8 cellular contexts compared by ENCODE assay signal in the genomic region with DNA sequence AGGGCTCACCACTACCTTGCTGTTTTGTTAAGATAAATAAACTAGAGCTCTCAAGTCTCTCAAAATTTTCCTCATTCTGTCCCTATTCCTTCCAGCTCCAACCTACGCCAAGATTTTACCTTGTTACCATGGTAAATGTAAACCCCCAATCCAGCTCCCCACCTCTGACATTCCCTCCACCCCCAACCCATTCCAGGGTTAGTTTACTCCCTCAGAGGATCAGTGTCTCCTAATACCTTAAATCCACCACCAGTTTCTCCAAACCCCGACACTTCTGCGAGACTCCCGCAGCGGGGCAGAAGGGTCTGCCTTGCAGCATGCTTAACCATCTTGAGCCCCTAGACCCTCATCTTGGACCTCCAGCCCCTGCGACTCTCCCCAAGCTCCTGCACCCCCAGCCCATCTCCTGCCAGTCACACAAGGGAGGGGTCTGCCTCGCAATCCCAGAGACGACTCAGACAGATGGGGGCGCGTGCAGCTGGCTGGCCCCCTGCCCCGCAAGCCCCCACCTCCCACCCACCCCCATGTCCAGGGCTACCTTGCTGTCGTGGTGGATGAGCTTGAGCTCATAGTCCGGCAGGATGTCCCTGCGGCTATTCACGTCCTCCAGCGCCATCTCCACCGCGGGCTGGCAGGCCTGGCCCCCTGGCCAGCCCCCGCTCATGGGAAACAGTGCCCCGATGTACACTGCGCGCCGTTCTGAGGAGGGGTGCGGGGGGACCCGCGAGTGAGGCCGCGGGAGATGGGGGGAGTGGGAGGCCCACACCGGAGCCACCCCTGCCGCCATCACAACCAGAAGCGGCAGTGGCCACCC. TPM values are rescaled to one million over a fixed set of nuclear protein-coding genes. Genes with fewer than 3 reads are reported as not detected.
A peak's percentile ranks its signal among the peaks of the same experiment; 100 is the strongest.
DNase-seq lines count a peak whose midpoint lies in the region; ATAC-seq and TF ChIP-seq lines count a peak whose summit lies in the region.

No MANE protein-coding gene starts in this region.

- no peak for TF ChIP-seq RAD21 in SK-N-SH (IDR thresholded peaks at IDR 0.05; ENCODE audit: low read length)

- 81% methylated on average over 11 of the region's 31 CpGs for WGBS in SK-N-SH (ENCODE audit: low lambda C conversion rate)

- ATAC-seq in SK-N-SH treated with all-trans-retinoic acid at 6 μM for 48 hours (no peak), left lung (no peak)

- peak overlapping the region; percentile 75 to 95 (median 92) for H3K4me3 Mint-ChIP-seq in brain

- peak overlapping the region; percentile 86 for H3K4me2 ChIP-seq in SK-N-SH

- peaks cover 22% of the 10 kb centered on the region for H3K36me3 Mint-ChIP-seq in brain

- H3K4me3 ChIP-seq in SK-N-SH (ENCODE audit: low read depth in 2 of 2, low read length in 1 of 2) = peak overlapping the region; percentile 54 to 61
- H3K4me3 ChIP-seq in left lung = peak overlapping the region; percentile 45 to 59

- H3K36me3 ChIP-seq in SK-N-SH (replicated peaks in 1 of 2; ENCODE audit: control insufficient read depth in 1 of 2, insufficient read depth in 2 of 2, low read length in 1 of 2) (peaks cover 3 to 19% of the 10 kb centered on the region in 2 experiments), left lung (peaks cover 0 to 3% of the 10 kb centered on the region in 2 donors)

- peak overlapping the region; percentile 61; the same call in 1 of the 2 replicates for H3K9ac ChIP-seq in SK-N-SH

- peak overlapping the region in 1 of 2 experiments; percentile 53; a peak in 1 of 4 replicates for H3K27ac ChIP-seq in SK-N-SH (ENCODE audit: low read depth in 2 of 2, low read length in 1 of 2)
- peak overlapping the region in 1 of 2 donors; percentile 71 for H3K27ac ChIP-seq in left lung
- H3K27ac ChIP-seq in temporal lobe (ENCODE audit: low read depth, low read length) = peak overlapping the region; percentile 82

- no peaks in the 10 kb centered on the region for H3K9me3 Mint-ChIP-seq in brain

- peaks cover 14% of the 10 kb centered on the region; the same call in 1 of the 2 replicates for H3K79me2 ChIP-seq in SK-N-SH (ENCODE audit: insufficient read depth)

- H3F3A ChIP-seq in SK-N-SH (replicated peaks; ENCODE audit: insufficient read depth) = no peaks in the 10 kb centered on the region

- POLR2A ChIA-PET in SK-N-SH (lab: Yijun Ruan, JAX) = interaction anchor here (1.1 kb wide), 1 partner anchor 15 kb away, joined by 5 read pairs; no protein-coding TSS in a partner anchor

- peak; percentile 67 for DNase-seq in SK-N-SH
- DNase-seq in left lung = peak in 1 of 2 donors; percentile 78
- no peak for DNase-seq in KG1 (lab: John Stamatoyannopoulos, UW)
- DNase-seq in GM13976 (ENCODE audit: low spot score) = no peak
- DNase-seq in NCI-H1436 treated with DMSO at 0.1 percent for 48 hours (lab: John Stamatoyannopoulos, UW) = no peak

- TF ChIP-seq CTCF in SK-N-SH (IDR thresholded peaks at IDR 0.05) = no peak
- TF ChIP-seq CTCF in brain (conservative IDR thresholded peaks at IDR 0.05) = no peak
- TF ChIP-seq CTCF in left lung (IDR thresholded peaks at IDR 0.05) = no peak
- TF ChIP-seq CTCF in GM13976 (IDR thresholded peaks at IDR 0.05; ENCODE audit: borderline replicate concordance, control extremely low read depth, extremely low read depth, insufficient read depth, missing control alignments) = no peak

- in situ Hi-C loops in GM13976 (cut with MboI; ENCODE audit: low sequenced_read_pairs, unreplicated experiment) = no loop called here

- no peak for TF ChIP-seq EP300 in SK-N-SH (IDR thresholded peaks at IDR 0.05; ENCODE audit: borderline replicate concordance in 1 of 2, low read depth in 1 of 2, low read length in 1 of 2)

- no peaks in the 10 kb centered on the region for H3K9me2 ChIP-seq in SK-N-SH

- no peak overlapping the region for H2AFZ ChIP-seq in SK-N-SH (ENCODE audit: low read depth)

- peak overlapping the region in 4 of 5 experiments; percentile 55 to 86 (median 78) for H3K27ac Mint-ChIP-seq in brain

- H3K9me3 ChIP-seq in SK-N-SH (no peaks in the 10 kb centered on the region), left lung (no peaks in the 10 kb centered on the region)

- H3K27me3 ChIP-seq in SK-N-SH (ENCODE audit: insufficient read depth) (no peaks in the 10 kb centered on the region), left lung (peaks cover 0 to 20% of the 10 kb centered on the region in 2 donors)

- intact Hi-C loops in left lung (cut with DNase I) = no loop called here

- CTCF ChIA-PET in SK-N-SH (lab: Yijun Ruan, JAX) = interaction anchor here (0.6 to 7.6 kb wide), 7 partner anchors 9 to 38 kb away, joined by 3 to 79 read pairs (median 12); no protein-coding TSS in a partner anchor

- H3K4me1 Mint-ChIP-seq in brain = peaks cover 81% of the 10 kb centered on the region

- H3K27me3 Mint-ChIP-seq in brain = peaks cover 6% of the 10 kb centered on the region

- no peaks in the 10 kb centered on the region for H4K20me1 ChIP-seq in SK-N-SH (ENCODE audit: insufficient read depth)

- H3K4me1 ChIP-seq in SK-N-SH (ENCODE audit: control insufficient read depth in 1 of 2, insufficient read depth in 2 of 2, low read depth in 1 of 2, low read length in 1 of 2) (peaks cover 16 to 20% of the 10 kb centered on the region in 2 experiments; a peak in 2 of 4 replicates), left lung (peaks cover 6 to 54% of the 10 kb centered on the region in 2 donors)

TF ChIP-seq in SK-N-SH, 30 proteins besides CTCF, POLR2A, EP300 and RAD21:
- TF ChIP-seq NFIC (IDR thresholded peaks at IDR 0.05; ENCODE audit: borderline replicate concordance) (no peak), GATA2 (CRISPR knock-in tag; IDR thresholded peaks at IDR 0.05) (no peak), JUND (IDR thresholded peaks at IDR 0.05) (no peak), MEF2A (IDR thresholded peaks at IDR 0.05; ENCODE audit: borderline replicate concordance, low read depth) (no peak)
- TF ChIP-seq, protein P1, sequence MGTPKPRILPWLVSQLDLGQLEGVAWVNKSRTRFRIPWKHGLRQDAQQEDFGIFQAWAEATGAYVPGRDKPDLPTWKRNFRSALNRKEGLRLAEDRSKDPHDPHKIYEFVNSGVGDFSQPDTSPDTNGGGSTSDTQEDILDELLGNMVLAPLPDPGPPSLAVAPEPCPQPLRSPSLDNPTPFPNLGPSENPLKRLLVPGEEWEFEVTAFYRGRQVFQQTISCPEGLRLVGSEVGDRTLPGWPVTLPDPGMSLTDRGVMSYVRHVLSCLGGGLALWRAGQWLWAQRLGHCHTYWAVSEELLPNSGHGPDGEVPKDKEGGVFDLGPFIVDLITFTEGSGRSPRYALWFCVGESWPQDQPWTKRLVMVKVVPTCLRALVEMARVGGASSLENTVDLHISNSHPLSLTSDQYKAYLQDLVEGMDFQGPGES (IDR thresholded peaks at IDR 0.05; ENCODE audit: low read depth, low read length) = no peak

TF ChIP-seq in SK-N-SH treated with all-trans-retinoic acid at 6 μM for 48 hours, 23 proteins besides CTCF, POLR2A, EP300 and RAD21 (continues in another document):
- TF ChIP-seq ZNF70 (CRISPR knock-in tag; IDR thresholded peaks at IDR 0.05) (no peak), TOX (CRISPR knock-in tag; IDR thresholded peaks at IDR 0.05; ENCODE audit: borderline replicate concordance) (no peak), ZC3H10 (CRISPR knock-in tag; IDR thresholded peaks at IDR 0.05) (no peak), RARB (CRISPR knock-in tag; IDR thresholded peaks at IDR 0.05) (no peak), PPARA (CRISPR knock-in tag; IDR thresholded peaks at IDR 0.05; ENCODE audit: borderline replicate concordance) (no peak), TCF4 (CRISPR knock-in tag; IDR thresholded peaks at IDR 0.05; ENCODE audit: borderline replicate concordance) (no peak)
- TF ChIP-seq, protein P2, sequence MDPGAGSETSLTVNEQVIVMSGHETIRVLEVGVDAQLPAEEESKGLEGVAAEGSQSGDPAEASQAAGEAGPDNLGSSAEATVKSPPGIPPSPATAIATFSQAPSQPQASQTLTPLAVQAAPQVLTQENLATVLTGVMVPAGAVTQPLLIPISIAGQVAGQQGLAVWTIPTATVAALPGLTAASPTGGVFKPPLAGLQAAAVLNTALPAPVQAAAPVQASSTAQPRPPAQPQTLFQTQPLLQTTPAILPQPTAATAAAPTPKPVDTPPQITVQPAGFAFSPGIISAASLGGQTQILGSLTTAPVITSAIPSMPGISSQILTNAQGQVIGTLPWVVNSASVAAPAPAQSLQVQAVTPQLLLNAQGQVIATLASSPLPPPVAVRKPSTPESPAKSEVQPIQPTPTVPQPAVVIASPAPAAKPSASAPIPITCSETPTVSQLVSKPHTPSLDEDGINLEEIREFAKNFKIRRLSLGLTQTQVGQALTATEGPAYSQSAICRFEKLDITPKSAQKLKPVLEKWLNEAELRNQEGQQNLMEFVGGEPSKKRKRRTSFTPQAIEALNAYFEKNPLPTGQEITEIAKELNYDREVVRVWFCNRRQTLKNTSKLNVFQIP (CRISPR knock-in tag; IDR thresholded peaks at IDR 0.05; ENCODE audit: borderline replicate concordance, low read depth) = no peak

RNA-seq across cellular contexts. Expression of a gene that starts 5.8 kb away (rescaled TPM):
- 26.8 and 33.8 TPM in 2 replicates for polyA plus RNA-seq in SK-N-SH (2012; rRNA removed)
- polyA plus RNA-seq in SK-N-SH (2012; cell fraction: cytosol; rRNA removed) = 8.1 and 9.5 TPM in 2 replicates
- polyA plus RNA-seq in SK-N-SH (2012; cell fraction: nucleus; rRNA removed) = 258 and 287 TPM in 2 replicates
- 88.6 TPM for polyA plus RNA-seq in brain (ENCODE audit: insufficient read depth, low read depth, low replicate concordance)
- total RNA-seq in left lung = 10 to 100 TPM; 25.0 to 32.0 TPM
- 99.3 TPM for total RNA-seq in temporal lobe

RNA-seq across cellular contexts. Expression of a gene that starts 29.7 kb away (rescaled TPM):
- not detected in 2 replicates for polyA plus RNA-seq in SK-N-SH (2012; rRNA removed)
- not detected in 2 replicates for polyA plus RNA-seq in SK-N-SH (2012; cell fraction: cytosol; rRNA removed)
- polyA plus RNA-seq in SK-N-SH (2012; cell fraction: nucleus; rRNA removed) = not detected in 2 replicates
- 87.3 TPM for polyA plus RNA-seq in brain (ENCODE audit: insufficient read depth, low read depth, low replicate concordance)
- total RNA-seq in left lung = not detected
- total RNA-seq in temporal lobe = 0.25 TPM

RNA-seq across cellular contexts. Expression of a gene that starts 42.2 kb away (rescaled TPM):
- polyA plus RNA-seq in SK-N-SH (2012; rRNA removed) (not detected in 2 replicates), brain (ENCODE audit: insufficient read depth, low read depth, low replicate concordance) (not detected)
- polyA plus RNA-seq in SK-N-SH (2012; cell fraction: cytosol; rRNA removed) = not detected in 2 replicates
- not detected in 2 replicates for polyA plus RNA-seq in SK-N-SH (2012; cell fraction: nucleus; rRNA removed)
- total RNA-seq in left lung (not detected), temporal lobe (not detected)

RNA-seq across cellular contexts. Expression of a gene that starts 53.8 kb away (rescaled TPM):
- polyA plus RNA-seq in SK-N-SH (2012; rRNA removed) (not detected in 2 replicates), brain (ENCODE audit: insufficient read depth, low read depth, low replicate concordance) (0.17 TPM)
- not detected in 2 replicates for polyA plus RNA-seq in SK-N-SH (2012; cell fraction: cytosol; rRNA removed)
- not detected in 2 replicates for polyA plus RNA-seq in SK-N-SH (2012; cell fraction: nucleus; rRNA removed)
- total RNA-seq in left lung (not detected), temporal lobe (not detected)
